12 cellular contexts compared by ENCODE assay signal in the genomic region with DNA sequence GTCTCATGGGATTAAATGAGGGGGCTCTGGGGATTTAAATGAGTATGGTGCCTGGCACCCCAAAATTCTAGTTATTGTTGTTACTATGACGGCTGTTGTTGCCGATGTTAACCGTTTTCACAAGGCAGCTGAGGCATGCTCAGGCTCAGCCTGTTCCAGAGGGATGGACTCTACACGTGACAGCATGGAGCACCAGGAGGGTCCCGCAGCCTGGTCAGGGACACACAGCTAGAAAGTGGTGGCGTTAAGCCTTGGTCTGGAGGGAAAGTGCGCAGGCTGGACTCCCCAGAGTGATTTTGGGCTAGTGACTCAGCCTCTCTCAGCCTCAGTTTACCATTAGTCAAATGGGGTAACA. TPM values are rescaled to one million over a fixed set of nuclear protein-coding genes. Genes with fewer than 3 reads are reported as not detected.
DNase-seq lines count a peak whose midpoint lies in the region; ATAC-seq and TF ChIP-seq lines count a peak whose summit lies in the region.
"Had no signal": no experiment of that assay in that cellular context is flagged by ENCODE, and none has a peak within 500 bp of the region (broad histone marks: within the 10 kb centered on the region; RNA-seq: fewer than 3 reads in every experiment).

No MANE protein-coding gene starts in this region.

- peaks cover 55% of the 10 kb centered on the region for H3K4me1 Mint-ChIP-seq in activated T-cell treated with anti-CD3 and anti-CD28 coated beads, Interleukin-2, amount 50 U/mL, for 4 hours (ENCODE audit: low read depth)
- H3K4me1 Mint-ChIP-seq in activated CD8-positive, alpha-beta T cell treated with anti-CD3 and anti-CD28 coated beads for 36 hours (ENCODE audit: low read depth) = peaks cover 42% of the 10 kb centered on the region
- peaks cover 59% of the 10 kb centered on the region for H3K4me1 Mint-ChIP-seq in stimulated activated memory B cell treated with anti-CD40 and anti-IgM and Interleukin-4, amounts not matched to agents 10 μg/mL and 1 μg/mL and 100 μg/mL, for 72 hours

- intact Hi-C loops in activated CD8-positive, alpha-beta T cell treated with anti-CD3 and anti-CD28 coated beads for 36 hours (cut with micrococcal nuclease) = no loop called here

- no peak for ATAC-seq in activated T-cell treated with anti-CD3 and anti-CD28 coated beads, Interleukin-2, amount 50 U/mL, for 4 hours
- no peak for ATAC-seq in activated CD8-positive, alpha-beta T cell treated with anti-CD3 and anti-CD28 coated beads for 36 hours
- ATAC-seq in stimulated activated memory B cell treated with anti-CD40 and anti-IgM and Interleukin-4, amounts not matched to agents 10 μg/mL and 1 μg/mL and 100 μg/mL, for 72 hours = no peak
- no peak for ATAC-seq in GM18907 (IDR thresholded peaks at IDR 0.05; ENCODE audit: unreplicated experiment)

- H3K36me3 ChIP-seq in hepatocyte (replicated peaks; ENCODE audit: insufficient read depth, low read depth) = no peaks in the 10 kb centered on the region
- H3K36me3 ChIP-seq: cardiac muscle cell had no signal

- peaks cover 3% of the 10 kb centered on the region for H3K36me3 Mint-ChIP-seq in activated T-cell treated with anti-CD3 and anti-CD28 coated beads, Interleukin-2, amount 50 U/mL, for 4 hours (ENCODE audit: insufficient read depth)
- H3K36me3 Mint-ChIP-seq in activated CD8-positive, alpha-beta T cell treated with anti-CD3 and anti-CD28 coated beads for 36 hours (ENCODE audit: low read depth) = peaks cover 17% of the 10 kb centered on the region
- H3K36me3 Mint-ChIP-seq in stimulated activated memory B cell treated with anti-CD40 and anti-IgM and Interleukin-4, amounts not matched to agents 10 μg/mL and 1 μg/mL and 100 μg/mL, for 72 hours = peaks cover 18% of the 10 kb centered on the region

- no peak for DNase-seq in activated T-cell treated with anti-CD3 and anti-CD28 coated beads, Interleukin-2, amount 50 U/mL, for 4 hours
- DNase-seq in activated T-cell treated with anti-CD3 and anti-CD28 coated beads, Interleukin-2, amount 50 U/mL, for 48 hours = no peak
- DNase-seq in activated CD8-positive, alpha-beta T cell treated with anti-CD3 and anti-CD28 coated beads for 36 hours = no peak
- DNase-seq in hepatocyte (ENCODE audit: low spot score) (no peak), NCI-H2029 treated with DMSO at 0.1 percent for 48 hours (lab: John Stamatoyannopoulos, UW) (no peak), SHP77 (lab: John Stamatoyannopoulos, UW) (no peak)
- DNase-seq: HFFc6, KG1, NCI-H1694 had no signal

- 84% methylated on average over 7 of the region's 7 CpGs for WGBS in hepatocyte (ENCODE audit: low lambda C conversion rate, missing lambda C conversion rate)

- POLR2A ChIA-PET in activated CD8-positive, alpha-beta T cell treated with anti-CD3 and anti-CD28 coated beads for 36 hours (lab: Charles Lee) = interaction anchor here (0.6 to 1.5 kb wide), 2 partner anchors 9 to 181 kb away, joined by 3 to 4 read pairs; no protein-coding TSS in a partner anchor

- H3K4me1 ChIP-seq in hepatocyte (ENCODE audit: insufficient read depth) = no peaks in the 10 kb centered on the region

- no peak overlapping the region for H3K27ac ChIP-seq in hepatocyte
- H3K27ac ChIP-seq: cardiac muscle cell had no signal

- H3K9me3 ChIP-seq in hepatocyte (ENCODE audit: low read depth) = no peaks in the 10 kb centered on the region

- no peak for TF ChIP-seq CTCF in activated CD8-positive, alpha-beta T cell treated with anti-CD3 and anti-CD28 coated beads for 36 hours (IDR thresholded peaks at IDR 0.05)
- no peak for TF ChIP-seq CTCF in hepatocyte (IDR thresholded peaks at IDR 0.05; ENCODE audit: poor library complexity)

- no peak overlapping the region for H3K27ac Mint-ChIP-seq in activated CD8-positive, alpha-beta T cell treated with anti-CD3 and anti-CD28 coated beads for 36 hours
- no peak overlapping the region for H3K27ac Mint-ChIP-seq in stimulated activated memory B cell treated with anti-CD40 and anti-IgM and Interleukin-4, amounts not matched to agents 10 μg/mL and 1 μg/mL and 100 μg/mL, for 72 hours
- H3K27ac Mint-ChIP-seq: HFFc6 had no signal

- H3K27me3 ChIP-seq in hepatocyte = peaks cover 4% of the 10 kb centered on the region
- H3K27me3 ChIP-seq: cardiac muscle cell had no signal

- peak overlapping the region; percentile 54 for H3K4me3 Mint-ChIP-seq in activated T-cell treated with anti-CD3 and anti-CD28 coated beads, Interleukin-2, amount 50 U/mL, for 4 hours
- peak overlapping the region; percentile 57 for H3K4me3 Mint-ChIP-seq in activated CD8-positive, alpha-beta T cell treated with anti-CD3 and anti-CD28 coated beads for 36 hours
- peak overlapping the region; percentile 53 for H3K4me3 Mint-ChIP-seq in stimulated activated memory B cell treated with anti-CD40 and anti-IgM and Interleukin-4, amounts not matched to agents 10 μg/mL and 1 μg/mL and 100 μg/mL, for 72 hours
- H3K4me3 Mint-ChIP-seq: HFFc6 had no signal

- no peaks in the 10 kb centered on the region for H4K20me1 ChIP-seq in hepatocyte (ENCODE audit: insufficient read depth, poor library complexity, severe bottlenecking)

- H3K4me3 ChIP-seq in hepatocyte = peak overlapping the region; percentile 33

- no peaks in the 10 kb centered on the region for H3K27me3 Mint-ChIP-seq in activated T-cell treated with anti-CD3 and anti-CD28 coated beads, Interleukin-2, amount 50 U/mL, for 4 hours (ENCODE audit: low read depth)
- H3K27me3 Mint-ChIP-seq in activated CD8-positive, alpha-beta T cell treated with anti-CD3 and anti-CD28 coated beads for 36 hours = no peaks in the 10 kb centered on the region
- no peaks in the 10 kb centered on the region for H3K27me3 Mint-ChIP-seq in stimulated activated memory B cell treated with anti-CD40 and anti-IgM and Interleukin-4, amounts not matched to agents 10 μg/mL and 1 μg/mL and 100 μg/mL, for 72 hours

- peak overlapping the region; percentile 98 for H3K4me2 ChIP-seq in hepatocyte

- peaks cover 6% of the 10 kb centered on the region for H3K79me2 ChIP-seq in hepatocyte

- no peaks in the 10 kb centered on the region for H3K9me3 Mint-ChIP-seq in activated T-cell treated with anti-CD3 and anti-CD28 coated beads, Interleukin-2, amount 50 U/mL, for 4 hours
- peaks cover 3% of the 10 kb centered on the region for H3K9me3 Mint-ChIP-seq in activated CD8-positive, alpha-beta T cell treated with anti-CD3 and anti-CD28 coated beads for 36 hours
- H3K9me3 Mint-ChIP-seq in stimulated activated memory B cell treated with anti-CD40 and anti-IgM and Interleukin-4, amounts not matched to agents 10 μg/mL and 1 μg/mL and 100 μg/mL, for 72 hours = peaks cover 4% of the 10 kb centered on the region
- H3K9me3 Mint-ChIP-seq: HFFc6 had no signal

- H3K9me2 ChIP-seq in hepatocyte (replicated peaks; ENCODE audit: insufficient read depth) = no peaks in the 10 kb centered on the region

- CTCF ChIA-PET in activated CD8-positive, alpha-beta T cell treated with anti-CD3 and anti-CD28 coated beads for 36 hours (lab: Charles Lee) = interaction anchor here (1.8 kb wide), 1 partner anchor 116 kb away, joined by 5 read pairs; no protein-coding TSS in a partner anchor

- H2AFZ ChIP-seq in hepatocyte = peak overlapping the region; percentile 89

RNA-seq across cellular contexts. Expression of a gene that starts 7.0 kb away (rescaled TPM):
- 1 to 10 TPM; 6.8 to 8.9 (median 7.9) TPM for total RNA-seq in activated T-cell treated with anti-CD3 and anti-CD28 coated beads, Interleukin-2, amount 50 U/mL, for 4 hours
- total RNA-seq in activated CD8-positive, alpha-beta T cell treated with anti-CD3 and anti-CD28 coated beads for 36 hours = 10 to 100 TPM; 20.5 to 23.1 TPM
- total RNA-seq in hepatocyte = 4.4 and 4.6 TPM in 2 replicates
- 6.1 and 8.9 TPM in 2 replicates for polyA plus RNA-seq in hepatocyte
